17 cellular contexts compared by ENCODE assay signal in the genomic region with DNA sequence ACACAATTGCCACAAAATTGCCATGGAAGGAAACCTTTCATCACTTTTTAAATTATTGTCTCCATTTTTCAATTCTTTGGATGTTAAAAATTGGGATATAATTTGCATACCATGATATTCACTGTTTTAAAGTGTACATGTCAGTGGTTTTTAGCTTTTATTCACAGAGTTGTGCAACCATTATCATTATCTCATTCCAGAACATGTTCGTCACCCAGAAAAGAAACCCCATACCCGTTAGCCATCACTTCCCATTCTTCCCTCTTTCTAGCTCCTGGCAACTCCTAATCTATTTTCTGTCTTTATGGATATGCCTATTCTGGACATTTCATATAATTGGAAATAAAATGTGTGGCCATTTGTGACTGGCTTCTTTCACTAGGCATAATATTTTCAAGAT.
DNase-seq lines count a peak whose midpoint lies in the region; ATAC-seq and TF ChIP-seq lines count a peak whose summit lies in the region.
"Had no signal": no experiment of that assay in that cellular context is flagged by ENCODE, and none has a peak within 500 bp of the region (broad histone marks: within the 10 kb centered on the region; RNA-seq: fewer than 3 reads in every experiment).

No MANE protein-coding gene starts in this region.

- peak overlapping the region; percentile 53 for H3K4me3 Mint-ChIP-seq in MCF 10A (ENCODE audit: unreplicated experiment)
- H3K4me3 Mint-ChIP-seq: activated naive CD4-positive, alpha-beta T cell treated with anti-CD3 and anti-CD28 coated beads, Interleukin-2, amount 50 U/mL, for 24 hours; neural crest cell had no signal

- no peak for TF ChIP-seq POLR2A in breast epithelium (IDR thresholded peaks at IDR 0.05)

- DNase-seq in MCF 10A (ENCODE audit: unreplicated experiment) = peak; percentile 55
- DNase-seq in breast epithelium (ENCODE audit: low spot score in 2 of 2) = no peak
- DNase-seq in SJSA1 (ENCODE audit: low read depth in 1 of 2, low spot score in 2 of 2) = no peak
- peak; percentile 82 for DNase-seq in fibroblast of pulmonary artery (ENCODE audit: low read depth)
- DNase-seq in activated CD4-positive, alpha-beta T cell treated with anti-CD3 and anti-CD28 coated beads for 4 hours = no peak
- no peak for DNase-seq in NCI-H446 (lab: John Stamatoyannopoulos, UW)
- no peak for DNase-seq in stimulated activated CD4-positive, alpha-beta T cell treated with anti-CD3 and anti-CD28 coated beads, Interleukin-4, amount 100 ng/mL, for 1 hour
- DNase-seq: dermis blood vessel endothelial cell, DMS153, glutamatergic neuron, NCI-H1105 treated with DMSO at 0.1 percent for 48 hours, NCI-H510A, tibial artery had no signal

- H3K27ac ChIP-seq in breast epithelium = no peak overlapping the region
- H3K27ac ChIP-seq in SJSA1 = peak overlapping the region; percentile 96
- H3K27ac ChIP-seq: 22Rv1, tibial artery had no signal

- H3K4me3 ChIP-seq in breast epithelium = no peak overlapping the region
- no peak overlapping the region; the same call in 1 of the 2 replicates for H3K4me3 ChIP-seq in SJSA1
- H3K4me3 ChIP-seq in fibroblast of pulmonary artery (replicated peaks; ENCODE audit: low read depth, low read length) = peak overlapping the region; percentile 38
- H3K4me3 ChIP-seq: tibial artery had no signal

- TSS peak; percentile 59 for BruUV-seq in MCF 10A (replicated peaks; lab: Mats Ljungman, UMichigan)

- POLR2A ChIA-PET in MCF 10A (lab: Yijun Ruan, JAX) = interaction anchor here (0.7 kb wide), 1 partner anchor 112 kb away, joined by 3 read pairs; no protein-coding TSS in a partner anchor

- H3K9me3 ChIP-seq in breast epithelium (no peaks in the 10 kb centered on the region), SJSA1 (replicated peaks) (no peaks in the 10 kb centered on the region)
- H3K9me3 ChIP-seq: tibial artery had no signal

- CTCF ChIA-PET in MCF 10A (lab: Yijun Ruan, JAX) = interaction anchor here (0.6 kb wide), 1 partner anchor 249 kb away, joined by 3 read pairs; no protein-coding TSS in a partner anchor

- H3K4me1 Mint-ChIP-seq in MCF 10A (ENCODE audit: insufficient read depth, unreplicated experiment) = peaks cover 14% of the 10 kb centered on the region
- H3K4me1 Mint-ChIP-seq: activated naive CD4-positive, alpha-beta T cell treated with anti-CD3 and anti-CD28 coated beads, Interleukin-2, amount 50 U/mL, for 24 hours had no signal

- ATAC-seq in HG03097 (IDR thresholded peaks at IDR 0.05; ENCODE audit: low FRiP score, unreplicated experiment) = no peak

- H3K36me3 ChIP-seq in breast epithelium (no peaks in the 10 kb centered on the region), SJSA1 (no peaks in the 10 kb centered on the region)
- H3K36me3 ChIP-seq: tibial artery had no signal

- no peaks in the 10 kb centered on the region for H3K27me3 Mint-ChIP-seq in MCF 10A (ENCODE audit: insufficient read depth, unreplicated experiment)
- H3K27me3 Mint-ChIP-seq: activated naive CD4-positive, alpha-beta T cell treated with anti-CD3 and anti-CD28 coated beads, Interleukin-2, amount 50 U/mL, for 24 hours had no signal

- intact Hi-C loops in MCF 10A (cut with micrococcal nuclease) (loop anchor here (5.0 kb wide), 2 partner anchors 133 to 157 kb away; no protein-coding TSS in a partner anchor), breast epithelium (cut with DNase I; ENCODE audit: low total_unique reads) (no loop called here)

- no peaks in the 10 kb centered on the region for H3K9me3 Mint-ChIP-seq in MCF 10A (ENCODE audit: unreplicated experiment)
- H3K9me3 Mint-ChIP-seq: activated naive CD4-positive, alpha-beta T cell treated with anti-CD3 and anti-CD28 coated beads, Interleukin-2, amount 50 U/mL, for 24 hours; neural crest cell had no signal

- no peak for TF ChIP-seq CTCF in MCF 10A (IDR thresholded peaks at IDR 0.05; ENCODE audit: unreplicated experiment)
- TF ChIP-seq CTCF in breast epithelium (IDR thresholded peaks at IDR 0.05) = no peak
- TF ChIP-seq CTCF in fibroblast of pulmonary artery (IDR thresholded peaks at IDR 0.05; ENCODE audit: low read length, missing control alignments) = no peak

- H3K27ac Mint-ChIP-seq in MCF 10A (ENCODE audit: low read depth, unreplicated experiment) = peak overlapping the region; percentile 89
- H3K27ac Mint-ChIP-seq: activated naive CD4-positive, alpha-beta T cell treated with anti-CD3 and anti-CD28 coated beads, Interleukin-2, amount 50 U/mL, for 24 hours had no signal

- H3K4me1 ChIP-seq in breast epithelium (no peaks in the 10 kb centered on the region), SJSA1 (replicated peaks) (peaks cover 34% of the 10 kb centered on the region)
- H3K4me1 ChIP-seq: tibial artery had no signal

- no peaks in the 10 kb centered on the region for H3K36me3 Mint-ChIP-seq in MCF 10A (ENCODE audit: insufficient read depth, unreplicated experiment)
- H3K36me3 Mint-ChIP-seq: activated naive CD4-positive, alpha-beta T cell treated with anti-CD3 and anti-CD28 coated beads, Interleukin-2, amount 50 U/mL, for 24 hours had no signal

- no peaks in the 10 kb centered on the region for H3K27me3 ChIP-seq in breast epithelium
- no peaks in the 10 kb centered on the region for H3K27me3 ChIP-seq in SJSA1 (replicated peaks)
- H3K27me3 ChIP-seq: tibial artery had no signal

Comparison
In these comparisons a context has a peak if more than half of its experiments do, and no peak if none do; other contexts are left out.
1. DNase-seq: peak in MCF 10A (single experiment) and fibroblast of pulmonary artery (single experiment); none in breast epithelium (0 of 2), SJSA1 (0 of 2), activated CD4-positive, alpha-beta T cell treated with anti-CD3 and anti-CD28 coated beads for 4 hours (0 of 2), NCI-H446 (0 of 2) and stimulated activated CD4-positive, alpha-beta T cell treated with anti-CD3 and anti-CD28 coated beads, Interleukin-4, amount 100 ng/mL, for 1 hour (single experiment).